ENCODE assay signal across 17 cellular contexts in genomic region chr16:18979936-18980335, GRCh38. TPM values are rescaled to one million over a fixed set of nuclear protein-coding genes. Genes with fewer than 3 reads are reported as not detected.
DNase-seq lines count a peak whose midpoint lies in the region; ATAC-seq and TF ChIP-seq lines count a peak whose summit lies in the region.
"Had no signal": no experiment of that assay in that cellular context is flagged by ENCODE, and none has a peak within 500 bp of the region (broad histone marks: within the 10 kb centered on the region; RNA-seq: fewer than 3 reads in every experiment).

No MANE protein-coding gene starts in this region.

- DNase-seq in COLO668 (lab: John Stamatoyannopoulos, UW; ENCODE audit: unreplicated experiment) (peak; percentile 38), COR-L47 (lab: John Stamatoyannopoulos, UW) (peak; percentile 4), NCI-H2171 treated with DMSO at 0.1 percent for 48 hours (lab: John Stamatoyannopoulos, UW) (peak; percentile 80), middle frontal gyrus (ENCODE audit: extremely low spot score, low spot score) (no peak), left lobe of liver (ENCODE audit: low spot score) (no peak), iPS-NIHi11 (ENCODE audit: low spot score) (no peak)
- DNase-seq: CD8-positive, alpha-beta T cell; DND-41; GF-D8; KG1; NCI-H1417; NCI-H2227 treated with DMSO at 0.1 percent for 48 hours; NCI-H748 treated with DMSO at 0.1 percent for 48 hours; Peyer's patch; SHP77 had no signal

- no peak for ATAC-seq in left lobe of liver
- ATAC-seq: CD8-positive, alpha-beta T cell; SK-N-SH treated with all-trans-retinoic acid at 6 μM for 48 hours had no signal

- TF ChIP-seq CTCF in VCaP (conservative IDR thresholded peaks at IDR 0.05) = no peak

- H3K27ac ChIP-seq in VCaP = peak overlapping the region; percentile 40; the same call in 1 of the 2 replicates
- H3K27ac ChIP-seq: Peyer's patch had no signal

RNA-seq across cellular contexts. Expression of gene TMC7, which starts 3.8 kb away (rescaled TPM):
- 0.30 TPM for total RNA-seq in left lobe of liver
- total RNA-seq: CD8-positive, alpha-beta T cell had no signal

RNA-seq across cellular contexts. Expression of gene SMG1, which starts 53.7 kb away (rescaled TPM):
- 30.8 TPM for total RNA-seq in left lobe of liver

Comparison
In these comparisons a context has a peak if more than half of its experiments do, and no peak if none do; other contexts are left out.
1. DNase-seq: peak in COLO668 (single experiment), COR-L47 (single experiment) and NCI-H2171 treated with DMSO at 0.1 percent for 48 hours (single experiment); none in middle frontal gyrus (single experiment), left lobe of liver (single experiment) and iPS-NIHi11 (single experiment).